Comparison of ENCODE assay signal across 17 cellular contexts in the genomic region with DNA sequence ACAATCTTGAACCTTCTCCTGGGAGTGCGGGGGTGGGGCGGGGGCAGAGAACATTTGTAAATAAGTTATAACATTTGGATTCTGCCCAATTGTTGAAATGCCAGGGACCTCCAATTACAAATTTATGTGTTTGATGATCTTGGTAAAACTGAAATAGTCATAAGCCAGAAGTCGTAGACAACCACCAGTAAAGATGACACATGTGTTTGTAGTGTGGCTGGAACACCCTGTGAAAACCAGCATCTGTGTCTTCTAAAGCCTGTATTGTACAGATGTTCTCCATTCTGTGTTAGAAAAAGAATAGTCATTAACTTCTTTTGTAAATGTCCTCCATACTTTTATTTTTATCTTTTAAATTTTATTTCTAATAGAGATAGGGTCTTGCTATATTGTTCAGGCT.
"Had no signal": no experiment of that assay in that cellular context is flagged by ENCODE, and none has a peak within 500 bp of the region (broad histone marks: within the 10 kb centered on the region; RNA-seq: fewer than 3 reads in every experiment).

No MANE protein-coding gene starts in this region.

- H3K4me1 ChIP-seq: prostate gland had no signal

- H3K9me3 ChIP-seq: gastrocnemius medialis, prostate gland had no signal

- ATAC-seq: activated T-helper 17 cell treated with anti-CD3 and anti-CD28 coated beads, Interleukin-2, amount 50 U/mL, for 72 hours; gastrocnemius medialis; heart right ventricle; left ventricle myocardium superior; right cardiac atrium had no signal

- H3K4me3 ChIP-seq: gastrocnemius medialis, heart right ventricle, prostate gland, skin epidermis, suprapubic skin had no signal

- H3K36me3 ChIP-seq: gastrocnemius medialis, heart right ventricle, prostate gland, suprapubic skin had no signal

- DNase-seq: activated CD4-positive, alpha-beta T cell treated with anti-CD3 and anti-CD28 coated beads, Interleukin-2, amount 50 U/mL, for 48 hours; activated naive CD4-positive, alpha-beta T cell; activated naive CD8-positive, alpha-beta T cell treated with anti-CD3 and anti-CD28 coated beads, Interleukin-2, amount 10 ng/mL, durations not matched to agents 7 days and 5 days; activated T-cell treated with anti-CD3 and anti-CD28 coated beads for 4 hours; amygdala; caudate nucleus; endodermal cell; gastrocnemius medialis; heart right ventricle; left ventricle myocardium superior; right cardiac atrium; stimulated activated CD4-positive, alpha-beta T cell treated with anti-CD3 and anti-CD28 coated beads, Interleukin-15, amount 100 ng/mL, for 24 hours; stimulated activated CD4-positive, alpha-beta T cell treated with anti-CD3 and anti-CD28 coated beads, Interleukin-2, amount 100 ng/mL, for 48 hours had no signal

- H3K27me3 ChIP-seq: gastrocnemius medialis, heart right ventricle, suprapubic skin had no signal

- H3K27ac ChIP-seq: gastrocnemius medialis, heart right ventricle, prostate gland, skin epidermis, suprapubic skin had no signal
